In the genomic region with DNA sequence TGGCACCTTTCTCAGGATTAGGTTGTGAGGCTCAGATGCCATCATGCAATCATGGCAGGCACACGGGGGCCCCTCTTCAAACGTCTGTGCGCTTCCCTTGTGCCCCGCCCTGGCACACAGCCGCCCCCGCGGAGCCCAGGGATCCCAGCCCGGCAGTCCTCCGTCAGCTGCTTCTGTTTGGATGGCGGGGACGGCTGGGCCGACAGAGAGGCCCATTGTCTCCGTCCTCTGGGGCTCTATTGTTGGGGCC, we compare ENCODE assay signal across 8 cellular contexts. TPM values are rescaled to one million over a fixed set of nuclear protein-coding genes. Genes with fewer than 3 reads are reported as not detected.
A peak's percentile ranks its signal among the peaks of the same experiment; 100 is the strongest.
DNase-seq lines count a peak whose midpoint lies in the region; ATAC-seq and TF ChIP-seq lines count a peak whose summit lies in the region.

No MANE protein-coding gene starts in this region.

- TF ChIP-seq CTCF in RWPE2 (IDR thresholded peaks at IDR 0.05; ENCODE audit: poor library complexity, severe bottlenecking) = no peak
- TF ChIP-seq CTCF in left lung (IDR thresholded peaks at IDR 0.05) = no peak
- TF ChIP-seq CTCF in GM13977 (IDR thresholded peaks at IDR 0.05; ENCODE audit: extremely low read depth, insufficient read depth, missing control alignments) = no peak

- H3K27me3 Mint-ChIP-seq in central memory CD8-positive, alpha-beta T cell = peaks cover 7% of the 10 kb centered on the region

- in situ Hi-C loops in GM13977 (cut with MboI; ENCODE audit: low pct_unique_long_range_greater_than_20kb, low sequenced_read_pairs, unreplicated experiment) = no loop called here

- intact Hi-C loops in left lung (cut with DNase I) = no loop called here

- no peaks in the 10 kb centered on the region for H3K27me3 ChIP-seq in RWPE2 (ENCODE audit: insufficient read depth, poor library complexity, severe bottlenecking)
- H3K27me3 ChIP-seq in left lung = peaks cover 0 to 7% of the 10 kb centered on the region in 2 donors

- H3K4me1 ChIP-seq in RWPE2 (ENCODE audit: insufficient read depth, poor library complexity, severe bottlenecking) = no peaks in the 10 kb centered on the region
- peaks cover 5 to 20% of the 10 kb centered on the region in 2 donors for H3K4me1 ChIP-seq in left lung

- H3K36me3 Mint-ChIP-seq in central memory CD8-positive, alpha-beta T cell (ENCODE audit: insufficient read depth) = peaks cover 3% of the 10 kb centered on the region

- peak overlapping the region; percentile 74 for H3K27ac Mint-ChIP-seq in central memory CD8-positive, alpha-beta T cell (ENCODE audit: low read depth)

- peak overlapping the region; percentile 60 for H3K4me3 ChIP-seq in RWPE2 (ENCODE audit: severe bottlenecking)
- H3K4me3 ChIP-seq in left lung = peak overlapping the region; percentile 52 to 85

- no peaks in the 10 kb centered on the region for H3K9me3 Mint-ChIP-seq in central memory CD8-positive, alpha-beta T cell

- H3K27ac ChIP-seq in RWPE2 (ENCODE audit: poor library complexity, severe bottlenecking) (no peak overlapping the region), left lung (peak overlapping the region; percentile 80 to 87)

- H3K9me3 ChIP-seq in RWPE2 (ENCODE audit: severe bottlenecking) (no peaks in the 10 kb centered on the region), left lung (no peaks in the 10 kb centered on the region)

- peak; percentile 22 for DNase-seq in activated CD4-positive, alpha-beta T cell treated with anti-CD3 and anti-CD28 coated beads for 1 hour
- no peak for DNase-seq in activated CD4-positive, alpha-beta T cell treated with anti-CD3 and anti-CD28 coated beads, Interleukin-2, amount 50 U/mL, for 1 hour
- DNase-seq in RWPE2 (ENCODE audit: low spot score) = no peak
- DNase-seq in central memory CD8-positive, alpha-beta T cell (ENCODE audit: low spot score in 2 of 2) = no peak
- peak; percentile 49 to 87 for DNase-seq in left lung
- peak; percentile 23 for DNase-seq in stimulated activated CD4-positive, alpha-beta T cell treated with anti-CD3 and anti-CD28 coated beads, Interleukin-2, amount 100 ng/mL, for 4 hours (ENCODE audit: low read depth)
- no peak for DNase-seq in GDM1 (lab: John Stamatoyannopoulos, UW)
- DNase-seq in GM13977 (ENCODE audit: low spot score) = no peak

- peak; percentile 24 for ATAC-seq in RWPE2 (ENCODE audit: low read depth)
- peak; percentile 6 for ATAC-seq in central memory CD8-positive, alpha-beta T cell (replicated peaks; ENCODE audit: extremely low read depth, poor library complexity, severe bottlenecking)
- ATAC-seq in left lung = peak; percentile 46

- H3K4me3 Mint-ChIP-seq in central memory CD8-positive, alpha-beta T cell = peak overlapping the region; percentile 88

- H3K36me3 ChIP-seq in RWPE2 (ENCODE audit: low read depth) (no peaks in the 10 kb centered on the region), left lung (no peaks in the 10 kb centered on the region)

- H3K4me1 Mint-ChIP-seq in central memory CD8-positive, alpha-beta T cell = peaks cover 11% of the 10 kb centered on the region

RNA-seq across cellular contexts. Expression of a gene that starts 0.8 kb away (rescaled TPM):
- 10 to 100 TPM; 14.0 to 22.0 TPM for total RNA-seq in left lung

RNA-seq across cellular contexts. Expression of a gene that starts 59.1 kb away (rescaled TPM):
- total RNA-seq in left lung = 10 to 100 TPM; 17.7 to 23.5 TPM

Comparison
In these comparisons a context has a peak if more than half of its experiments do, and no peak if none do; other contexts are left out.
1. DNase-seq: peak in activated CD4-positive, alpha-beta T cell treated with anti-CD3 and anti-CD28 coated beads for 1 hour (single experiment), left lung (2 of 2) and stimulated activated CD4-positive, alpha-beta T cell treated with anti-CD3 and anti-CD28 coated beads, Interleukin-2, amount 100 ng/mL, for 4 hours (single experiment); none in activated CD4-positive, alpha-beta T cell treated with anti-CD3 and anti-CD28 coated beads, Interleukin-2, amount 50 U/mL, for 1 hour (single experiment), RWPE2 (single experiment), central memory CD8-positive, alpha-beta T cell (0 of 2), GDM1 (single experiment) and GM13977 (single experiment).
2. Peak in every context shown above with its lines, with median percentiles within 50 percentile points of each other: ATAC-seq.